In the genomic region with DNA sequence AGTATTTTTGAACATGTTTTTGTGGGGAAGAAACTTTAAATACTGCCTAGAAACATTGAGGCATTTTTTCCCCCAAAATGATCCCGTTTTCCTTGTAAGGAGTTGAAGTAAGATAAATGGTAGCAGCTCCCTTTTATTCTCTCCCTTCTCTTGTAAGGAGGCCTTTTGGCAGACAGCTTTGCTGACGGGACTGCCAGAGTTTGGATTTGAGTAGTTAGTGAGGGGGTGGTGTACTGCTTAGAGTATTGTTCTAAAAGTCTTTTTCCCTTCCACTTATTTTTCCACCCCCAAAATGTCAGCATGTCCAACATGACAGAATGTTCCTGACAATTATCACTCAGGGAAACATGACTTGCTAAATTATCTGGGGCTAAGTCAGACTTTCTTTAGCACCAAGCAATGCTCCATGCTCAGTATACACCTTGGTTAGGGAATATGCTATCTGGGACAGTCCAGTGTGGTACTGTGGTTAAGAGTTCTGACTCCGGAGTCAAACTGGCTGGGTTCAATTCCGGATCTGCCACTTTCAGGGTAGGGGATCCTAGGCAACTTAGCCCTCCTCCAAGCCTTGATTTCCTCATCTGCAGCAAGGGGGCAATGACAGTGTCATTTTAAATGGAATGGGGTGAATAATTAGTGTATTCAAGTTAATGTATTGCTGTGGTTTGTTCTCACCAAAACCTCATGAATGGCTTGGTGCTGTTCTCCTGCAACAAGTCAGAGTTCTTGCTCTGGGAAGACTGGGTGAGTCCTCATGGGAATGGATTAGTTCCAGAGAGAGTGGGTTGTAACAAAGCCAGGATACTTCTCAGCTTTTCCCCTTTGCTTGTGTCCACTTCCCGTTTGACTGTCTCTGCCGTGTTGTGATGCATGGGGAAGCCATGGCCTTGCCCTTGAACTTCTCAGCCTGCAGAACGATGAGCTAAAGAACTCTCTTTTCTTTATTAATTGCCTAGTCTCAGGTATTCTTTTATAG, we compare ENCODE assay signal across 10 cellular contexts.
DNase-seq lines count a peak whose midpoint lies in the region; ATAC-seq and TF ChIP-seq lines count a peak whose summit lies in the region.
"Had no signal": no experiment of that assay in that cellular context is flagged by ENCODE, and none has a peak within 500 bp of the region (broad histone marks: within the 10 kb centered on the region; RNA-seq: fewer than 3 reads in every experiment).

No MANE protein-coding gene starts in this region.

- no peak for TF ChIP-seq POLR2A in body of pancreas (IDR thresholded peaks at IDR 0.05)

- H3K36me3 ChIP-seq in body of pancreas (replicated peaks in 1 of 2; ENCODE audit: insufficient read depth in 1 of 2, low read depth in 2 of 2): no peaks in the 10 kb centered on the region
- no peaks in the 10 kb centered on the region for H3K36me3 ChIP-seq in skeletal muscle tissue (ENCODE audit: control insufficient read depth in 3 of 3, insufficient read depth in 3 of 3, low read length in 3 of 3)
- H3K36me3 ChIP-seq: WERI-Rb-1 had no signal

- H3K9me3 Mint-ChIP-seq in activated T-helper 1 cell treated with anti-CD3 and anti-CD28 coated beads, Interleukin-12 subunit alpha, Interleukin-12 subunit beta, Interleukin-2, Interleukin-4 antibody, amounts not matched to agents 30 ng/mL and 10 ng/mL and 1 ng/mL, durations not matched to agents 14 hours and 24 hours and 36 hours: no peaks in the 10 kb centered on the region
- H3K9me3 Mint-ChIP-seq in activated T-helper 17 cell treated with anti-CD3 and anti-CD28 coated beads, Interleukin-2, amount 50 U/mL, for 72 hours: no peaks in the 10 kb centered on the region

- H3K27ac ChIP-seq in body of pancreas: peak overlapping the region; percentile 18 to 34 (median 24)
- H3K27ac ChIP-seq in right cardiac atrium (ENCODE audit: low read length): peak overlapping the region; percentile 89
- H3K27ac ChIP-seq in skeletal muscle tissue (ENCODE audit: low read depth, low read length): peak overlapping the region; percentile 64
- H3K27ac ChIP-seq: WERI-Rb-1 had no signal

- H3K4me1 Mint-ChIP-seq in activated T-helper 1 cell treated with anti-CD3 and anti-CD28 coated beads, Interleukin-12 subunit alpha, Interleukin-12 subunit beta, Interleukin-2, Interleukin-4 antibody, amounts not matched to agents 30 ng/mL and 10 ng/mL and 1 ng/mL, durations not matched to agents 14 hours and 24 hours and 36 hours (ENCODE audit: low read depth): no peaks in the 10 kb centered on the region
- peaks cover 14% of the 10 kb centered on the region for H3K4me1 Mint-ChIP-seq in activated T-helper 17 cell treated with anti-CD3 and anti-CD28 coated beads, Interleukin-2, amount 50 U/mL, for 72 hours

- H3K27ac Mint-ChIP-seq in activated T-helper 1 cell treated with anti-CD3 and anti-CD28 coated beads, Interleukin-12 subunit alpha, Interleukin-12 subunit beta, Interleukin-2, Interleukin-4 antibody, amounts not matched to agents 30 ng/mL and 10 ng/mL and 1 ng/mL, durations not matched to agents 14 hours and 24 hours and 36 hours: no peak overlapping the region
- no peak overlapping the region for H3K27ac Mint-ChIP-seq in activated T-helper 17 cell treated with anti-CD3 and anti-CD28 coated beads, Interleukin-2, amount 50 U/mL, for 72 hours

- no peak for TF ChIP-seq CTCF in body of pancreas (IDR thresholded peaks at IDR 0.05)

- DNase-seq in Daoy (ENCODE audit: low read depth) (peak; percentile 51), body of pancreas (no peak), right cardiac atrium (peak in 2 of 3 donors; percentile 41 to 64), CD1c-positive myeloid dendritic cell (ENCODE audit: extremely low spot score) (no peak), NCI-H1694 (lab: John Stamatoyannopoulos, UW) (no peak)
- DNase-seq in activated T-helper 1 cell treated with anti-CD3 and anti-CD28 coated beads, Interleukin-12 subunit alpha, Interleukin-12 subunit beta, Interleukin-2, Interleukin-4 antibody, amounts not matched to agents 30 ng/mL and 10 ng/mL and 1 ng/mL, durations not matched to agents 14 hours and 24 hours and 36 hours (ENCODE audit: low spot score): no peak
- DNase-seq: NCI-H1092, WERI-Rb-1 had no signal

- H3K4me3 ChIP-seq in body of pancreas: no peak overlapping the region
- H3K4me3 ChIP-seq in right cardiac atrium (ENCODE audit: low read length): no peak overlapping the region
- H3K4me3 ChIP-seq in skeletal muscle tissue (ENCODE audit: low read length in 3 of 3): no peak overlapping the region

- intact Hi-C loops in body of pancreas (cut with DNase I) (no loop called here), right cardiac atrium (cut with DNase I) (no loop called here)
- intact Hi-C loops in activated T-helper 1 cell treated with anti-CD3 and anti-CD28 coated beads, Interleukin-12 subunit alpha, Interleukin-12 subunit beta, Interleukin-2, Interleukin-4 antibody, amounts not matched to agents 30 ng/mL and 10 ng/mL and 1 ng/mL, durations not matched to agents 14 hours and 24 hours and 36 hours (cut with micrococcal nuclease): no loop called here

- H3K4me1 ChIP-seq in body of pancreas (peaks cover 25% of the 10 kb centered on the region), right cardiac atrium (ENCODE audit: control insufficient read depth, insufficient read depth, low read length) (peaks cover 37% of the 10 kb centered on the region), skeletal muscle tissue (ENCODE audit: control insufficient read depth in 3 of 3, insufficient read depth in 3 of 3, low read length in 3 of 3) (peaks cover 9 to 18% (median 12%) of the 10 kb centered on the region in 3 donors)

- no peak overlapping the region for H3K4me3 Mint-ChIP-seq in activated T-helper 1 cell treated with anti-CD3 and anti-CD28 coated beads, Interleukin-12 subunit alpha, Interleukin-12 subunit beta, Interleukin-2, Interleukin-4 antibody, amounts not matched to agents 30 ng/mL and 10 ng/mL and 1 ng/mL, durations not matched to agents 14 hours and 24 hours and 36 hours
- H3K4me3 Mint-ChIP-seq in activated T-helper 17 cell treated with anti-CD3 and anti-CD28 coated beads, Interleukin-2, amount 50 U/mL, for 72 hours: no peak overlapping the region

- ATAC-seq in body of pancreas (no peak), right cardiac atrium (peak; percentile 28 to 45)
- ATAC-seq in activated T-helper 17 cell treated with anti-CD3 and anti-CD28 coated beads, Interleukin-2, amount 50 U/mL, for 72 hours (replicated peaks): no peak

- no peaks in the 10 kb centered on the region for H3K27me3 ChIP-seq in body of pancreas
- no peaks in the 10 kb centered on the region for H3K27me3 ChIP-seq in right cardiac atrium (ENCODE audit: control insufficient read depth, insufficient read depth)
- H3K27me3 ChIP-seq in skeletal muscle tissue (ENCODE audit: control insufficient read depth in 3 of 3, insufficient read depth in 3 of 3, low read length in 3 of 3): no peaks in the 10 kb centered on the region

- no peaks in the 10 kb centered on the region for H3K36me3 Mint-ChIP-seq in activated T-helper 1 cell treated with anti-CD3 and anti-CD28 coated beads, Interleukin-12 subunit alpha, Interleukin-12 subunit beta, Interleukin-2, Interleukin-4 antibody, amounts not matched to agents 30 ng/mL and 10 ng/mL and 1 ng/mL, durations not matched to agents 14 hours and 24 hours and 36 hours (ENCODE audit: low read depth)
- H3K36me3 Mint-ChIP-seq in activated T-helper 17 cell treated with anti-CD3 and anti-CD28 coated beads, Interleukin-2, amount 50 U/mL, for 72 hours (ENCODE audit: low read depth): no peaks in the 10 kb centered on the region

- H3K9me3 ChIP-seq in body of pancreas (no peaks in the 10 kb centered on the region), right cardiac atrium (ENCODE audit: control insufficient read depth, low read length) (no peaks in the 10 kb centered on the region), skeletal muscle tissue (ENCODE audit: control insufficient read depth in 3 of 3, low read length in 3 of 3) (no peaks in the 10 kb centered on the region)

- 53 to 57% methylated on average over 7 of the region's 7 CpGs for WGBS in body of pancreas, 2 donors
- 41% methylated on average over 7 of the region's 7 CpGs for WGBS in right cardiac atrium

- no peak overlapping the region for H3K9ac ChIP-seq in skeletal muscle tissue (ENCODE audit: low read depth in 1 of 3, low read length in 3 of 3)

- no peaks in the 10 kb centered on the region for H3K27me3 Mint-ChIP-seq in activated T-helper 1 cell treated with anti-CD3 and anti-CD28 coated beads, Interleukin-12 subunit alpha, Interleukin-12 subunit beta, Interleukin-2, Interleukin-4 antibody, amounts not matched to agents 30 ng/mL and 10 ng/mL and 1 ng/mL, durations not matched to agents 14 hours and 24 hours and 36 hours (ENCODE audit: insufficient read depth)
- no peaks in the 10 kb centered on the region for H3K27me3 Mint-ChIP-seq in activated T-helper 17 cell treated with anti-CD3 and anti-CD28 coated beads, Interleukin-2, amount 50 U/mL, for 72 hours

Comparison
In these comparisons a context has a peak if more than half of its experiments do, and no peak if none do; other contexts are left out.
1. DNase-seq: peak in Daoy (single experiment) and right cardiac atrium (2 of 3); none in body of pancreas (0 of 4), CD1c-positive myeloid dendritic cell (single experiment), NCI-H1694 (single experiment) and activated T-helper 1 cell treated with anti-CD3 and anti-CD28 coated beads, Interleukin-12 subunit alpha, Interleukin-12 subunit beta, Interleukin-2, Interleukin-4 antibody, amounts not matched to agents 30 ng/mL and 10 ng/mL and 1 ng/mL, durations not matched to agents 14 hours and 24 hours and 36 hours (single experiment).
2. ATAC-seq: peak in right cardiac atrium (2 of 2); none in body of pancreas (single experiment) and activated T-helper 17 cell treated with anti-CD3 and anti-CD28 coated beads, Interleukin-2, amount 50 U/mL, for 72 hours (single experiment).
3. H3K27ac ChIP-seq: peak in every context shown above with its lines; median percentile 89 in right cardiac atrium; 64 in skeletal muscle tissue; 24 in body of pancreas.